15 cellular contexts compared by ENCODE assay signal in genomic region chr10:127973810-127974311, GRCh38.
DNase-seq lines count a peak whose midpoint lies in the region; ATAC-seq and TF ChIP-seq lines count a peak whose summit lies in the region.
"Had no signal": no experiment of that assay in that cellular context is flagged by ENCODE, and none has a peak within 500 bp of the region (broad histone marks: within the 10 kb centered on the region; RNA-seq: fewer than 3 reads in every experiment).

No MANE protein-coding gene starts in this region.

- H3K27ac ChIP-seq in GM23338 (ENCODE audit: low read depth) (no peak overlapping the region), SK-N-SH (ENCODE audit: low read depth in 2 of 2, low read length in 1 of 2) (no peak overlapping the region), esophagus muscularis mucosa (replicated peaks in 1 of 4) (no peak overlapping the region)
- H3K27ac ChIP-seq: body of pancreas had no signal

- no peaks in the 10 kb centered on the region for H3K36me3 Mint-ChIP-seq in GM23338 (ENCODE audit: low read depth)
- H3K36me3 Mint-ChIP-seq: stimulated activated naive B cell treated with anti-CD40 and anti-IgM and Interleukin-4, amounts not matched to agents 10 μg/mL and 1 μg/mL and 100 μg/mL, for 72 hours had no signal

- no peaks in the 10 kb centered on the region for H3K36me3 ChIP-seq in GM23338 (ENCODE audit: insufficient read depth)
- no peaks in the 10 kb centered on the region for H3K36me3 ChIP-seq in SK-N-SH (replicated peaks in 1 of 2; ENCODE audit: control insufficient read depth in 1 of 2, insufficient read depth in 2 of 2, low read length in 1 of 2)
- no peaks in the 10 kb centered on the region for H3K36me3 ChIP-seq in esophagus muscularis mucosa

- CTCF ChIA-PET in SK-N-SH (lab: Yijun Ruan, JAX), result interaction anchor here (0.6 to 12.4 kb wide), 14 partner anchors 13 to 109 kb away, joined by 3 to 124 read pairs (median 3); partner anchors contain the start of gene PTPRE

- H3K9me3 ChIP-seq in SK-N-SH (no peaks in the 10 kb centered on the region), esophagus muscularis mucosa (no peaks in the 10 kb centered on the region)
- H3K9me3 ChIP-seq: body of pancreas had no signal

- H2AFZ ChIP-seq in GM23338, result no peak overlapping the region
- H2AFZ ChIP-seq in SK-N-SH (ENCODE audit: low read depth), result no peak overlapping the region

- peak; percentile 64 for DNase-seq in GM23338 (ENCODE audit: low spot score)
- peak; percentile 62 for DNase-seq in SK-N-SH
- DNase-seq in iPS DF 19.7 (ENCODE audit: low read depth, low spot score), result peak; percentile 30
- peak; percentile 82 for DNase-seq in pons (ENCODE audit: low spot score)
- DNase-seq in NCI-H2029 (lab: John Stamatoyannopoulos, UW), result no peak
- no peak for DNase-seq in esophagus muscularis mucosa (ENCODE audit: extremely low spot score)
- DNase-seq: activated CD4-positive, alpha-beta T cell treated with anti-CD3 and anti-CD28 coated beads, Interleukin-2, amount 10 ng/mL, durations not matched to agents 24 days and 14 days; body of pancreas; GF-D8; NCI-H1694 treated with DMSO at 0.1 percent for 48 hours; stimulated activated CD4-positive, alpha-beta T cell treated with anti-CD3 and anti-CD28 coated beads, Interleukin-2, amount 100 ng/mL, for 24 hours; stimulated activated naive B cell treated with anti-CD40 and anti-IgM and Interleukin-4, amounts not matched to agents 10 μg/mL and 1 μg/mL and 100 μg/mL, for 72 hours had no signal

- TF ChIP-seq CTCF in GM23338 (conservative IDR thresholded peaks at IDR 0.05; ENCODE audit: low read depth in 2 of 2), result peak; percentile 39 to 65
- TF ChIP-seq CTCF in SK-N-SH (IDR thresholded peaks at IDR 0.05), result peak; percentile 26
- TF ChIP-seq CTCF in esophagus muscularis mucosa (IDR thresholded peaks at IDR 0.05), result no peak

- H3K27me3 ChIP-seq in GM23338 (ENCODE audit: insufficient read depth) (no peaks in the 10 kb centered on the region), SK-N-SH (ENCODE audit: insufficient read depth) (no peaks in the 10 kb centered on the region), esophagus muscularis mucosa (peaks cover 0 to 14% (median 0%) of the 10 kb centered on the region in 4 donors)
- H3K27me3 ChIP-seq: body of pancreas had no signal

- intact Hi-C loops in esophagus muscularis mucosa (cut with DNase I), result no loop called here

- no peaks in the 10 kb centered on the region; the same call in 2 of the 3 replicates for H3K9me3 Mint-ChIP-seq in GM23338
- H3K9me3 Mint-ChIP-seq: activated CD4-positive, alpha-beta T cell treated with anti-CD3 and anti-CD28 coated beads, Interleukin-2, amount 10 ng/mL, durations not matched to agents 24 days and 14 days; activated T-helper 17 cell treated with anti-CD3 and anti-CD28 coated beads, Interleukin-2, amount 50 U/mL, for 72 hours; stimulated activated naive B cell treated with anti-CD40 and anti-IgM and Interleukin-4, amounts not matched to agents 10 μg/mL and 1 μg/mL and 100 μg/mL, for 72 hours had no signal

- POLR2A ChIA-PET in SK-N-SH (lab: Yijun Ruan, JAX), result no interaction called here

- TF ChIP-seq EP300 in SK-N-SH (IDR thresholded peaks at IDR 0.05; ENCODE audit: borderline replicate concordance in 1 of 2, low read depth in 1 of 2, low read length in 1 of 2) (no peak), esophagus muscularis mucosa (IDR thresholded peaks at IDR 0.05) (no peak)

- H3K27me3 Mint-ChIP-seq in GM23338 (ENCODE audit: insufficient read depth, low read depth, poor library complexity), result peaks cover 6% of the 10 kb centered on the region

- no peak overlapping the region for H3K27ac Mint-ChIP-seq in GM23338
- H3K27ac Mint-ChIP-seq: activated CD4-positive, alpha-beta T cell treated with anti-CD3 and anti-CD28 coated beads, Interleukin-2, amount 10 ng/mL, durations not matched to agents 24 days and 14 days; activated T-helper 17 cell treated with anti-CD3 and anti-CD28 coated beads, Interleukin-2, amount 50 U/mL, for 72 hours; stimulated activated naive B cell treated with anti-CD40 and anti-IgM and Interleukin-4, amounts not matched to agents 10 μg/mL and 1 μg/mL and 100 μg/mL, for 72 hours had no signal

- H3K4me3 ChIP-seq in GM23338 (no peak overlapping the region), SK-N-SH (ENCODE audit: low read depth in 2 of 2, low read length in 1 of 2) (no peak overlapping the region), esophagus muscularis mucosa (no peak overlapping the region)
- H3K4me3 ChIP-seq: body of pancreas had no signal

- peak; percentile 93 for ATAC-seq in GM23338
- ATAC-seq in HG03196 (IDR thresholded peaks at IDR 0.05; ENCODE audit: unreplicated experiment), result no peak
- ATAC-seq in GM18519 (IDR thresholded peaks at IDR 0.05; ENCODE audit: low FRiP score, unreplicated experiment), result no peak
- ATAC-seq: activated T-helper 17 cell treated with anti-CD3 and anti-CD28 coated beads, Interleukin-2, amount 50 U/mL, for 72 hours; body of pancreas; stimulated activated naive B cell treated with anti-CD40 and anti-IgM and Interleukin-4, amounts not matched to agents 10 μg/mL and 1 μg/mL and 100 μg/mL, for 72 hours had no signal

- no peaks in the 10 kb centered on the region for H4K20me1 ChIP-seq in GM23338 (replicated peaks; ENCODE audit: insufficient read depth)
- H4K20me1 ChIP-seq in SK-N-SH (ENCODE audit: insufficient read depth), result no peaks in the 10 kb centered on the region

- TF ChIP-seq RAD21 in SK-N-SH (IDR thresholded peaks at IDR 0.05; ENCODE audit: low read length), result peak; percentile 85

- peaks cover 20% of the 10 kb centered on the region; the same call in 2 of the 3 replicates for H3K4me1 Mint-ChIP-seq in GM23338
- H3K4me1 Mint-ChIP-seq: activated T-helper 17 cell treated with anti-CD3 and anti-CD28 coated beads, Interleukin-2, amount 50 U/mL, for 72 hours had no signal

- H3K4me3 Mint-ChIP-seq in GM23338, result no peak overlapping the region
- H3K4me3 Mint-ChIP-seq: activated CD4-positive, alpha-beta T cell treated with anti-CD3 and anti-CD28 coated beads, Interleukin-2, amount 10 ng/mL, durations not matched to agents 24 days and 14 days; activated T-helper 17 cell treated with anti-CD3 and anti-CD28 coated beads, Interleukin-2, amount 50 U/mL, for 72 hours; stimulated activated naive B cell treated with anti-CD40 and anti-IgM and Interleukin-4, amounts not matched to agents 10 μg/mL and 1 μg/mL and 100 μg/mL, for 72 hours had no signal

- 73% methylated on average over 8 of the region's 8 CpGs for WGBS in SK-N-SH (ENCODE audit: low lambda C conversion rate)
- WGBS in esophagus muscularis mucosa, result 59% methylated on average over 8 of the region's 8 CpGs

- H3K9ac ChIP-seq in SK-N-SH, result no peak overlapping the region

- H3K4me1 ChIP-seq in GM23338 (ENCODE audit: insufficient read depth), result no peaks in the 10 kb centered on the region; the same call in 1 of the 2 replicates
- H3K4me1 ChIP-seq in SK-N-SH (ENCODE audit: control insufficient read depth in 1 of 2, insufficient read depth in 2 of 2, low read depth in 1 of 2, low read length in 1 of 2), result peaks cover 22 to 28% of the 10 kb centered on the region in 2 experiments; a peak in 3 of 4 replicates
- peaks cover 29 to 46% (median 41%) of the 10 kb centered on the region in 4 donors for H3K4me1 ChIP-seq in esophagus muscularis mucosa
- H3K4me1 ChIP-seq: body of pancreas had no signal

- no peak for TF ChIP-seq POLR2A in esophagus muscularis mucosa (IDR thresholded peaks at IDR 0.05; ENCODE audit: low read depth)

- H3K79me2 ChIP-seq in GM23338 (replicated peaks; ENCODE audit: insufficient read depth) (no peaks in the 10 kb centered on the region), SK-N-SH (ENCODE audit: insufficient read depth) (no peaks in the 10 kb centered on the region)

- no peaks in the 10 kb centered on the region for H3K9me2 ChIP-seq in GM23338 (ENCODE audit: insufficient read depth)
- H3K9me2 ChIP-seq in SK-N-SH, result no peaks in the 10 kb centered on the region

- H3F3A ChIP-seq in GM23338 (replicated peaks; ENCODE audit: low read depth) (no peaks in the 10 kb centered on the region), SK-N-SH (replicated peaks; ENCODE audit: insufficient read depth) (peaks cover 15% of the 10 kb centered on the region)

- H3K4me2 ChIP-seq in GM23338, result no peak overlapping the region
- H3K4me2 ChIP-seq in SK-N-SH, result no peak overlapping the region

TF ChIP-seq in GM23338, 12 proteins besides CTCF, POLR2A, EP300 and RAD21 (continues in another document):
- TF ChIP-seq NANOG (IDR thresholded peaks at IDR 0.05; ENCODE audit: borderline replicate concordance), result no peak
- no peak for TF ChIP-seq EZH2phosphoT487 (IDR thresholded peaks at IDR 0.05; ENCODE audit: unreplicated experiment)

TF ChIP-seq in SK-N-SH, 30 proteins besides CTCF, POLR2A, EP300 and RAD21:
- TF ChIP-seq GABPA (IDR thresholded peaks at IDR 0.05; ENCODE audit: low read depth) (no peak), TEAD4 (IDR thresholded peaks at IDR 0.05; ENCODE audit: borderline replicate concordance, insufficient read depth) (no peak), CHD2 (IDR thresholded peaks at IDR 0.05; ENCODE audit: low read length, partially characterized antibody) (no peak), RCOR1 (IDR thresholded peaks at IDR 0.05; ENCODE audit: low read length) (0 out of 2 replicates have a peak, but pooled peaks have one; percentile 14), SMC3 (IDR thresholded peaks at IDR 0.05; ENCODE audit: low read depth, low read length) (peak; percentile 70; the same call in 1 of the 2 replicates), FOXJ3 (CRISPR knock-in tag; IDR thresholded peaks at IDR 0.05) (no peak), RFX5 (IDR thresholded peaks at IDR 0.05; ENCODE audit: low read length) (no peak)

Comparison
In these comparisons a context has a peak if more than half of its experiments do, and no peak if none do; other contexts are left out.
1. DNase-seq: peak in GM23338 (single experiment), SK-N-SH (single experiment), iPS DF 19.7 (single experiment) and pons (single experiment); none in NCI-H2029 (single experiment) and esophagus muscularis mucosa (single experiment).
2. CTCF ChIP-seq: peak in GM23338 (2 of 2) and SK-N-SH (single experiment); none in esophagus muscularis mucosa (0 of 3).